Comparison of ENCODE assay signal across 8 cellular contexts in the genomic region with DNA sequence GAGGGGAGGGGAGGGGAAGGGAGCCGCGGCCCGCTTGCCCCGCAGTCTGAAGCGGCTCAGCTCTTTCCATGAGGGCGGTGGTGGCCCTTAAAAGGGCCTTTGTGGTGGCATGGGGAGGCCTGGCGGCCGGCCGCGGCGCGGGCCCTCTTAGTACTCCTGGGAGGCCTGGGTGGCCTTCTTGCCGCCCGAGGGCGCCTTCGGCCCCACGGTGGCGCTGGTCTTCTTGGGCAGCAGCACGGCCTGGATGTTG. TPM values are rescaled to one million over a fixed set of nuclear protein-coding genes. Genes with fewer than 3 reads are reported as not detected.
DNase-seq lines count a peak whose midpoint lies in the region; ATAC-seq lines count a peak whose summit lies in the region.

No MANE protein-coding gene starts in this region.

- H3K27me3 Mint-ChIP-seq in T-helper 17 cell = no peaks in the 10 kb centered on the region
- no peaks in the 10 kb centered on the region for H3K27me3 Mint-ChIP-seq in effector memory CD8-positive, alpha-beta T cell

- H3K9me3 Mint-ChIP-seq in effector memory CD8-positive, alpha-beta T cell = no peaks in the 10 kb centered on the region

- DNase-seq in DMS53 (lab: John Stamatoyannopoulos, UW) (peak; percentile 90), T-helper 17 cell (peak in 2 of 3 donors; percentile 46 to 49), medulla oblongata (ENCODE audit: extremely low spot score) (peak; percentile 88), stromal cell of bone marrow (ENCODE audit: low read depth) (peak; percentile 59), SIG-M5 treated with dmso at 0.1 percent for 504 hours (lab: John Stamatoyannopoulos, UW; ENCODE audit: unreplicated experiment) (no peak)
- DNase-seq in effector memory CD8-positive, alpha-beta T cell = peak in 1 of 3 experiments; percentile 52

- peak overlapping the region; percentile 95 for H3K4me3 Mint-ChIP-seq in T-helper 17 cell
- H3K4me3 Mint-ChIP-seq in effector memory CD8-positive, alpha-beta T cell = peak overlapping the region; percentile 91 to 95

- H3K4me1 Mint-ChIP-seq in T-helper 17 cell = peaks cover 28% of the 10 kb centered on the region
- H3K4me1 Mint-ChIP-seq in effector memory CD8-positive, alpha-beta T cell (ENCODE audit: low read depth in 2 of 2) = peaks cover 30 to 43% of the 10 kb centered on the region in 2 donors

- ATAC-seq in GM19043 (IDR thresholded peaks at IDR 0.05; ENCODE audit: low read depth, unreplicated experiment) (peak; percentile 27), HG03175 (IDR thresholded peaks at IDR 0.05; ENCODE audit: unreplicated experiment) (peak; percentile 33), T-helper 17 cell (peak; percentile 45)
- peak; percentile 36 for ATAC-seq in effector memory CD8-positive, alpha-beta T cell (replicated peaks)

- H3K36me3 Mint-ChIP-seq in T-helper 17 cell (ENCODE audit: low read depth) = peaks cover 4% of the 10 kb centered on the region
- H3K36me3 Mint-ChIP-seq in effector memory CD8-positive, alpha-beta T cell (ENCODE audit: insufficient read depth) = peaks cover 52% of the 10 kb centered on the region

- H3K27ac Mint-ChIP-seq in T-helper 17 cell = peak overlapping the region; percentile 97
- peak overlapping the region; percentile 95 to 97 for H3K27ac Mint-ChIP-seq in effector memory CD8-positive, alpha-beta T cell

- H3K9me3 ChIP-seq in T-helper 17 cell (ENCODE audit: control insufficient read depth, low read length, poor library complexity, severe bottlenecking) = no peaks in the 10 kb centered on the region

RNA-seq across cellular contexts. Expression of a gene that starts 6.9 kb away (rescaled TPM):
- total RNA-seq in T-helper 17 cell = 10 to 100 TPM; 18.9 to 20.5 TPM

RNA-seq across cellular contexts. Expression of a gene that starts 10.1 kb away (rescaled TPM):
- total RNA-seq in T-helper 17 cell = 1 to 10 TPM; 8.7 to 9.1 TPM

RNA-seq across cellular contexts. Expression of a gene that starts 12.4 kb away (rescaled TPM):
- total RNA-seq in T-helper 17 cell = 10 to 100 TPM; 20.9 to 24.6 TPM

RNA-seq across cellular contexts. Expression of a gene that starts 26.6 kb away (rescaled TPM):
- 10 to 100 TPM; 22.3 to 26.1 TPM for total RNA-seq in T-helper 17 cell

RNA-seq across cellular contexts. Expression of a gene that starts 27.1 kb away (rescaled TPM):
- total RNA-seq in T-helper 17 cell = 10 to 100 TPM; 58.3 to 68.0 TPM
